8 cellular contexts compared by ENCODE assay signal in genomic region chrX:56248492-56248891, GRCh38. TPM values are rescaled to one million over a fixed set of nuclear protein-coding genes. Genes with fewer than 3 reads are reported as not detected.
DNase-seq lines count a peak whose midpoint lies in the region; ATAC-seq and TF ChIP-seq lines count a peak whose summit lies in the region.

No MANE protein-coding gene starts in this region.

- CTCF ChIA-PET in OCI-LY7 (lab: Charles Lee; ENCODE audit: unreplicated experiment), result no interaction called here

- no peak overlapping the region for H3K4me3 ChIP-seq in OCI-LY7 (ENCODE audit: low read depth, low read length, poor library complexity, severe bottlenecking)

- no peaks in the 10 kb centered on the region for H4K20me1 ChIP-seq in OCI-LY7 (ENCODE audit: insufficient read depth, low read length)

- no peaks in the 10 kb centered on the region for H3K9me2 ChIP-seq in OCI-LY7 (ENCODE audit: insufficient read depth, low read length)

- no peak overlapping the region for H3K27ac Mint-ChIP-seq in activated T-helper 17 cell treated with anti-CD3 and anti-CD28 coated beads, Interleukin-2, amount 50 U/mL, for 72 hours

- H3K4me2 ChIP-seq in OCI-LY7 (ENCODE audit: low read length), result no peak overlapping the region

- no peak overlapping the region for H3K4me3 Mint-ChIP-seq in activated T-helper 17 cell treated with anti-CD3 and anti-CD28 coated beads, Interleukin-2, amount 50 U/mL, for 72 hours

- POLR2A ChIA-PET in OCI-LY7 (lab: Charles Lee), result no interaction called here

- H3K36me3 ChIP-seq in OCI-LY7 (ENCODE audit: insufficient read depth, low read length), result no peaks in the 10 kb centered on the region

- H3K4me1 Mint-ChIP-seq in activated T-helper 17 cell treated with anti-CD3 and anti-CD28 coated beads, Interleukin-2, amount 50 U/mL, for 72 hours, result no peaks in the 10 kb centered on the region

- H3K27ac ChIP-seq in OCI-LY7 (ENCODE audit: low read depth, low read length, poor library complexity, severe bottlenecking), result no peak overlapping the region

- no TSS peak for BruUV-seq in OCI-LY7 (replicated peaks; lab: Mats Ljungman, UMichigan)

- no peaks in the 10 kb centered on the region for H3K9me3 ChIP-seq in OCI-LY7 (ENCODE audit: low read length)

- ATAC-seq in GM18858 (IDR thresholded peaks at IDR 0.05; ENCODE audit: unreplicated experiment), result peak; percentile 81
- ATAC-seq in HG03175 (IDR thresholded peaks at IDR 0.05; ENCODE audit: unreplicated experiment), result peak; percentile 68
- peak; percentile 63 for ATAC-seq in activated T-helper 17 cell treated with anti-CD3 and anti-CD28 coated beads, Interleukin-2, amount 50 U/mL, for 72 hours (replicated peaks)

- no peaks in the 10 kb centered on the region for H3K4me1 ChIP-seq in OCI-LY7 (ENCODE audit: insufficient read depth, low read length, poor library complexity, severe bottlenecking)

- peaks cover 7% of the 10 kb centered on the region for H3K36me3 Mint-ChIP-seq in activated T-helper 17 cell treated with anti-CD3 and anti-CD28 coated beads, Interleukin-2, amount 50 U/mL, for 72 hours (ENCODE audit: low read depth)

- H3K9me3 Mint-ChIP-seq in activated T-helper 17 cell treated with anti-CD3 and anti-CD28 coated beads, Interleukin-2, amount 50 U/mL, for 72 hours, result no peaks in the 10 kb centered on the region

- intact Hi-C loops in OCI-LY7 (cut with micrococcal nuclease; ENCODE audit: unreplicated experiment), result no loop called here

- no peaks in the 10 kb centered on the region for H3K27me3 Mint-ChIP-seq in activated T-helper 17 cell treated with anti-CD3 and anti-CD28 coated beads, Interleukin-2, amount 50 U/mL, for 72 hours

- no peaks in the 10 kb centered on the region for H3K79me2 ChIP-seq in OCI-LY7 (ENCODE audit: insufficient read depth, low read depth, low read length)

- no peak overlapping the region for H2AFZ ChIP-seq in OCI-LY7 (ENCODE audit: low read length)

- DNase-seq in Ammon's horn (ENCODE audit: low spot score), result peak; percentile 55
- DNase-seq in OCI-LY7 (ENCODE audit: low spot score), result peak; percentile 34
- peak; percentile 18 for DNase-seq in foreskin melanocyte
- DNase-seq in putamen (ENCODE audit: low spot score), result peak; percentile 60
- DNase-seq in COR-L47 (lab: John Stamatoyannopoulos, UW), result no peak

- peak; percentile 76 for TF ChIP-seq CTCF in OCI-LY7 (conservative IDR thresholded peaks at IDR 0.05; ENCODE audit: low read length)

RNA-seq across cellular contexts. Expression of gene KLF8, which starts 16.3 kb away (rescaled TPM):
- total RNA-seq in OCI-LY7 (2014; rRNA removed; shearing (Covaris generic)), result not detected in 2 replicates
- total RNA-seq in OCI-LY7 (2022), result not detected in 2 replicates
- total RNA-seq in activated T-helper 17 cell treated with anti-CD3 and anti-CD28 coated beads, Interleukin-2, amount 50 U/mL, for 72 hours, result 10 to 100 TPM in 1 of 2 donors, 1 to 10 TPM in 1; 7.3 to 10.9 TPM

Comparison
In these comparisons a context has a peak if more than half of its experiments do, and no peak if none do; other contexts are left out.
1. RNA of gene KLF8, which starts 16.3 kb away (total RNA-seq): 7.3 to 10.9 TPM in activated T-helper 17 cell treated with anti-CD3 and anti-CD28 coated beads, Interleukin-2, amount 50 U/mL, for 72 hours; not detected in OCI-LY7; every median in the first group is over 4 times any median in the second.
2. Peak in every context shown above with its lines, with median percentiles within 50 percentile points of each other: ATAC-seq.